ENCODE assay signal across 21 cellular contexts in genomic region chr1:222181191-222181590, GRCh38.
DNase-seq lines count a peak whose midpoint lies in the region; ATAC-seq and TF ChIP-seq lines count a peak whose summit lies in the region.
"Had no signal": no experiment of that assay in that cellular context is flagged by ENCODE, and none has a peak within 500 bp of the region (broad histone marks: within the 10 kb centered on the region; RNA-seq: fewer than 3 reads in every experiment).

No MANE protein-coding gene starts in this region.

- POLR2A ChIA-PET in PC-3 (lab: Charles Lee; ENCODE audit: unreplicated experiment) (no interaction called here), HEK293T (lab: Yijun Ruan, JAX) (no interaction called here)

- peak overlapping the region; percentile 64 for H3K27ac ChIP-seq in PC-3 (ENCODE audit: low read length)
- H3K27ac ChIP-seq: 22Rv1; A549; BLaER1 treated with 17β-estradiol and CSF1 and Interleukin-3, amounts not matched to agents 10 nM and 100 nM; C4-2B had no signal

- no peaks in the 10 kb centered on the region for H4K20me1 ChIP-seq in PC-3 (ENCODE audit: low read length)
- H4K20me1 ChIP-seq: BLaER1 treated with 17β-estradiol and CSF1 and Interleukin-3, amounts not matched to agents 10 nM and 100 nM had no signal

- no peaks in the 10 kb centered on the region for H3K9me2 ChIP-seq in PC-3 (replicated peaks; ENCODE audit: low read length)

- no peak overlapping the region for H3K27ac Mint-ChIP-seq in T-helper 17 cell
- H3K27ac Mint-ChIP-seq: B cell; CD4-positive, alpha-beta T cell; CD8-positive, alpha-beta T cell had no signal

- H3K27me3 ChIP-seq in PC-3 (ENCODE audit: low read length), result no peaks in the 10 kb centered on the region
- H3K27me3 ChIP-seq: BLaER1 treated with 17β-estradiol and CSF1 and Interleukin-3, amounts not matched to agents 10 nM and 100 nM had no signal

- no peak overlapping the region for H2AFZ ChIP-seq in PC-3 (ENCODE audit: low read length)

- BruUV-seq in PC-3 (replicated peaks; lab: Mats Ljungman, UMichigan), result no TSS peak

- no peak overlapping the region; the same call in 1 of the 2 replicates for H3K9ac ChIP-seq in PC-3 (ENCODE audit: low read length)
- H3K9ac ChIP-seq: BLaER1 treated with 17β-estradiol and CSF1 and Interleukin-3, amounts not matched to agents 10 nM and 100 nM had no signal

- no peak; the same call in 1 of the 2 replicates for TF ChIP-seq CTCF in PC-3 (conservative IDR thresholded peaks at IDR 0.05; ENCODE audit: low read depth, low read length)
- TF ChIP-seq CTCF in fibroblast of mammary gland (conservative IDR thresholded peaks at IDR 0.05; ENCODE audit: control insufficient read depth, insufficient read depth, low read depth, low read length), result no peak
- no peak for TF ChIP-seq CTCF in omental fat pad (IDR thresholded peaks at IDR 0.05)

- no peak overlapping the region for H3K4me3 ChIP-seq in PC-3 (ENCODE audit: low read length)
- H3K4me3 ChIP-seq in fibroblast of mammary gland (ENCODE audit: control insufficient read depth, low read depth, low read length), result no peak overlapping the region
- H3K4me3 ChIP-seq: A549; BLaER1 treated with 17β-estradiol and CSF1 and Interleukin-3, amounts not matched to agents 10 nM and 100 nM had no signal

- H3F3A ChIP-seq in PC-3 (ENCODE audit: low read length, unreplicated experiment), result no peaks in the 10 kb centered on the region

- no peaks in the 10 kb centered on the region for H3K79me2 ChIP-seq in PC-3 (ENCODE audit: low read length)

- peaks cover 21% of the 10 kb centered on the region for H3K4me1 ChIP-seq in PC-3 (ENCODE audit: insufficient read depth, low read length)
- H3K4me1 ChIP-seq: A549; BLaER1 treated with 17β-estradiol and CSF1 and Interleukin-3, amounts not matched to agents 10 nM and 100 nM; Caco-2 had no signal

- ATAC-seq in PC-3 (peak; percentile 42), omental fat pad (ENCODE audit: low FRiP score) (no peak), T-helper 17 cell (no peak)
- ATAC-seq: A549; CD8-positive, alpha-beta T cell had no signal

- no peak overlapping the region for H3K4me3 Mint-ChIP-seq in T-helper 17 cell
- H3K4me3 Mint-ChIP-seq: B cell; CD4-positive, alpha-beta T cell; CD8-positive, alpha-beta T cell had no signal

- DNase-seq in EH (ENCODE audit: low read depth), result peak; percentile 17
- peak; percentile 30 for DNase-seq in HT1080 (ENCODE audit: low read depth)
- peak; percentile 72 for DNase-seq in PC-3
- peak; percentile 29 for DNase-seq in fibroblast of mammary gland (ENCODE audit: low read depth)
- no peak for DNase-seq in superior temporal gyrus (ENCODE audit: extremely low spot score)
- DNase-seq in HEK293T (ENCODE audit: extremely low spot score), result no peak
- no peak for DNase-seq in omental fat pad (ENCODE audit: low spot score)
- DNase-seq in T-helper 17 cell, result no peak
- DNase-seq: AML-193; Caco-2; Calu3; CD4-positive, alpha-beta T cell; CD8-positive, alpha-beta T cell; DMS79 treated with DMSO at 0.1 percent for 48 hours; EL; GF-D8 had no signal

- no peaks in the 10 kb centered on the region for H3K27me3 Mint-ChIP-seq in T-helper 17 cell

- no peaks in the 10 kb centered on the region for H3K4me1 Mint-ChIP-seq in T-helper 17 cell
- H3K4me1 Mint-ChIP-seq: B cell had no signal

- CTCF ChIA-PET in PC-3 (lab: Charles Lee) (interaction anchor here (1.0 kb wide), 1 partner anchor 14 kb away, joined by 3 read pairs; no protein-coding TSS in a partner anchor), HEK293T (lab: Yijun Ruan, JAX) (no interaction called here)

- intact Hi-C loops in PC-3 (cut with micrococcal nuclease), result no loop called here

- H3K9me3 ChIP-seq in PC-3 (ENCODE audit: low read length) (peaks cover 10% of the 10 kb centered on the region; the same call in 1 of the 2 replicates), T-helper 17 cell (ENCODE audit: control insufficient read depth, low read length, poor library complexity, severe bottlenecking) (no peaks in the 10 kb centered on the region)
- H3K9me3 ChIP-seq: Caco-2 had no signal

- H3K36me3 ChIP-seq in PC-3 (ENCODE audit: low read depth, low read length), result no peaks in the 10 kb centered on the region
- H3K36me3 ChIP-seq: BLaER1 treated with 17β-estradiol and CSF1 and Interleukin-3, amounts not matched to agents 10 nM and 100 nM had no signal

- no peaks in the 10 kb centered on the region for H3K36me3 Mint-ChIP-seq in T-helper 17 cell (ENCODE audit: low read depth)
- H3K36me3 Mint-ChIP-seq: CD8-positive, alpha-beta T cell had no signal

- H3K4me2 ChIP-seq in PC-3 (ENCODE audit: low read length), result no peak overlapping the region
- H3K4me2 ChIP-seq: A549; BLaER1 treated with 17β-estradiol and CSF1 and Interleukin-3, amounts not matched to agents 10 nM and 100 nM had no signal

TF ChIP-seq in HEK293T, 16 proteins besides CTCF, POLR2A, EP300 and RAD21:
- no peak for TF ChIP-seq ARNT (IDR thresholded peaks at IDR 0.05)
- TF ChIP-seq L3MBTL2 (conservative IDR thresholded peaks at IDR 0.05), result no peak
- TF ChIP-seq NFRKB (IDR thresholded peaks at IDR 0.05), result no peak
- no peak for TF ChIP-seq CTBP1 (IDR thresholded peaks at IDR 0.05; ENCODE audit: borderline replicate concordance)
- TF ChIP-seq FOXK2 (IDR thresholded peaks at IDR 0.05), result no peak
- TF ChIP-seq ZNF384 (IDR thresholded peaks at IDR 0.05), result no peak
- no peak for TF ChIP-seq SP1 (IDR thresholded peaks at IDR 0.05)
- no peak for TF ChIP-seq SUZ12 (IDR thresholded peaks at IDR 0.05)
- no peak for TF ChIP-seq FOXM1 (IDR thresholded peaks at IDR 0.05; ENCODE audit: borderline replicate concordance)
- no peak for TF ChIP-seq LEF1 (IDR thresholded peaks at IDR 0.05; ENCODE audit: borderline replicate concordance)
- TF ChIP-seq, protein P1, sequence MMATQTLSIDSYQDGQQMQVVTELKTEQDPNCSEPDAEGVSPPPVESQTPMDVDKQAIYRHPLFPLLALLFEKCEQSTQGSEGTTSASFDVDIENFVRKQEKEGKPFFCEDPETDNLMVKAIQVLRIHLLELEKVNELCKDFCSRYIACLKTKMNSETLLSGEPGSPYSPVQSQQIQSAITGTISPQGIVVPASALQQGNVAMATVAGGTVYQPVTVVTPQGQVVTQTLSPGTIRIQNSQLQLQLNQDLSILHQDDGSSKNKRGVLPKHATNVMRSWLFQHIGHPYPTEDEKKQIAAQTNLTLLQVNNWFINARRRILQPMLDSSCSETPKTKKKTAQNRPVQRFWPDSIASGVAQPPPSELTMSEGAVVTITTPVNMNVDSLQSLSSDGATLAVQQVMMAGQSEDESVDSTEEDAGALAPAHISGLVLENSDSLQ (IDR thresholded peaks at IDR 0.05), result no peak
- no peak for TF ChIP-seq BHLHE40 (IDR thresholded peaks at IDR 0.05; ENCODE audit: borderline replicate concordance)
- no peak for TF ChIP-seq FOXA1 (IDR thresholded peaks at IDR 0.05)
- no peak for TF ChIP-seq TARDBP (IDR thresholded peaks at IDR 0.05)
- TF ChIP-seq HDGF (IDR thresholded peaks at IDR 0.05; ENCODE audit: borderline replicate concordance), result no peak
- no peak for TF ChIP-seq ELF4 (IDR thresholded peaks at IDR 0.05)
TF ChIP-seq in HEK293T: peak in this region for 0.

Comparison
In these comparisons a context has a peak if more than half of its experiments do, and no peak if none do; other contexts are left out.
1. DNase-seq: peak in EH (single experiment), HT1080 (single experiment), PC-3 (single experiment) and fibroblast of mammary gland (single experiment); none in superior temporal gyrus (single experiment), HEK293T (single experiment), omental fat pad (single experiment) and T-helper 17 cell (0 of 3).